ENCODE assay signal across 1 cellular context in genomic region chr2:170744248-170745002, GRCh38.
TF ChIP-seq lines count a peak whose summit lies in the region.

No MANE protein-coding gene starts in this region.

TF ChIP-seq in HepG2, 621 proteins besides CTCF, POLR2A, EP300 and RAD21 (continued from another document and continues in another):
- TF ChIP-seq MLXIP (CRISPR knock-in tag; IDR thresholded peaks at IDR 0.05; ENCODE audit: borderline replicate concordance) = no peak
- no peak for TF ChIP-seq ZNF367 (CRISPR knock-in tag; IDR thresholded peaks at IDR 0.05; ENCODE audit: borderline replicate concordance)
- peak; percentile 93 for TF ChIP-seq PITX1 (CRISPR knock-in tag; IDR thresholded peaks at IDR 0.05)
- peak; percentile 18; the same call in 1 of the 2 replicates for TF ChIP-seq TCF7 (IDR thresholded peaks at IDR 0.05; ENCODE audit: low read depth)
- TF ChIP-seq ZNF225 (CRISPR knock-in tag; IDR thresholded peaks at IDR 0.05) = no peak
- no peak for TF ChIP-seq PBX2 (CRISPR knock-in tag; IDR thresholded peaks at IDR 0.05)
- TF ChIP-seq NPAS2 (CRISPR knock-in tag; IDR thresholded peaks at IDR 0.05; ENCODE audit: borderline replicate concordance) = no peak
- peak; percentile 88 for TF ChIP-seq ZNF670 (CRISPR knock-in tag; IDR thresholded peaks at IDR 0.05; ENCODE audit: borderline replicate concordance)
- TF ChIP-seq ZNF3 (CRISPR knock-in tag; IDR thresholded peaks at IDR 0.05) = peak; percentile 67; the same call in 1 of the 2 replicates
- no peak for TF ChIP-seq ZBTB39 (CRISPR knock-in tag; IDR thresholded peaks at IDR 0.05)
- TF ChIP-seq CCAR2 (optimal IDR thresholded peaks at IDR 0.05; ENCODE audit: low read depth, low read length) = no peak
- TF ChIP-seq ZNF362 (CRISPR knock-in tag; IDR thresholded peaks at IDR 0.05; ENCODE audit: borderline replicate concordance) = peak; percentile 95
- TF ChIP-seq ZFX (CRISPR knock-in tag; IDR thresholded peaks at IDR 0.05; ENCODE audit: low read depth) = peak; percentile 47; the same call in 1 of the 2 replicates
- TF ChIP-seq ZNF335 (CRISPR knock-in tag; IDR thresholded peaks at IDR 0.05) = 0 out of 2 replicates have a peak, but pooled peaks have one; percentile 55
- 0 out of 2 replicates have a peak, but pooled peaks have one; percentile 41 for TF ChIP-seq ZNF264 (CRISPR knock-in tag; IDR thresholded peaks at IDR 0.05)
- peak; percentile 40; the same call in 1 of the 2 replicates for TF ChIP-seq NR2C2 (CRISPR knock-in tag; IDR thresholded peaks at IDR 0.05; ENCODE audit: borderline replicate concordance)
- peak; percentile 67 for TF ChIP-seq ISL2 (CRISPR knock-in tag; IDR thresholded peaks at IDR 0.05)
- TF ChIP-seq ISX (CRISPR knock-in tag; conservative IDR thresholded peaks at IDR 0.05) = no peak
- TF ChIP-seq ZNF605 (CRISPR knock-in tag; IDR thresholded peaks at IDR 0.05) = peak; percentile 71; the same call in 1 of the 2 replicates
- peak; percentile 78 for TF ChIP-seq FOXP4 (CRISPR knock-in tag; IDR thresholded peaks at IDR 0.05)
- no peak; the same call in 1 of the 2 replicates for TF ChIP-seq CREBL2 (CRISPR knock-in tag; IDR thresholded peaks at IDR 0.05; ENCODE audit: borderline replicate concordance)
- TF ChIP-seq ZC3H4 (CRISPR knock-in tag; IDR thresholded peaks at IDR 0.05; ENCODE audit: borderline replicate concordance) = no peak
- no peak for TF ChIP-seq SRSF1 (optimal IDR thresholded peaks at IDR 0.05; ENCODE audit: low read depth, low read length)
- no peak for TF ChIP-seq E2F5 (CRISPR knock-in tag; conservative IDR thresholded peaks at IDR 0.05)
- no peak for TF ChIP-seq NBN (conservative IDR thresholded peaks at IDR 0.05)
- TF ChIP-seq TRIM24 (CRISPR knock-in tag; IDR thresholded peaks at IDR 0.05) = peak; percentile 97
- TF ChIP-seq SOX13 (IDR thresholded peaks at IDR 0.05) = peak; percentile 49; the same call in 1 of the 2 replicates
- TF ChIP-seq SOX13 (CRISPR knock-in tag; conservative IDR thresholded peaks at IDR 0.05 in 1 of 2, IDR thresholded peaks at IDR 0.05 in 1 of 2) = peak in 1 of 2 experiments; percentile 77; a peak in 2 of 4 replicates
- no peak for TF ChIP-seq SP1 (IDR thresholded peaks at IDR 0.05)
- peak; percentile 13; the same call in 1 of the 2 replicates for TF ChIP-seq SP1 (CRISPR knock-in tag; IDR thresholded peaks at IDR 0.05)
- TF ChIP-seq STAT6 (CRISPR knock-in tag; IDR thresholded peaks at IDR 0.05; ENCODE audit: borderline replicate concordance) = 0 out of 2 replicates have a peak, but pooled peaks have one; percentile 45
- TF ChIP-seq THAP11 (CRISPR knock-in tag; IDR thresholded peaks at IDR 0.05) = peak; percentile 83
- TF ChIP-seq IKZF5 (CRISPR knock-in tag; IDR thresholded peaks at IDR 0.05) = peak; percentile 58; the same call in 1 of the 2 replicates
- peak; percentile 95 for TF ChIP-seq GATAD2A (CRISPR knock-in tag; IDR thresholded peaks at IDR 0.05)
- TF ChIP-seq REPIN1 (CRISPR knock-in tag; IDR thresholded peaks at IDR 0.05; ENCODE audit: borderline replicate concordance, low read depth) = 0 out of 2 replicates have a peak, but pooled peaks have one; percentile 63
- no peak for TF ChIP-seq ZBTB10 (CRISPR knock-in tag; IDR thresholded peaks at IDR 0.05; ENCODE audit: borderline replicate concordance)
- TF ChIP-seq TEF (CRISPR knock-in tag; IDR thresholded peaks at IDR 0.05) = no peak
- TF ChIP-seq ETS1 (CRISPR knock-in tag; IDR thresholded peaks at IDR 0.05) = no peak
- TF ChIP-seq CBX5 (CRISPR knock-in tag; IDR thresholded peaks at IDR 0.05; ENCODE audit: borderline replicate concordance) = peak; percentile 99
- TF ChIP-seq ZNF350 (CRISPR knock-in tag; IDR thresholded peaks at IDR 0.05; ENCODE audit: borderline replicate concordance, low read depth) = no peak; the same call in 1 of the 2 replicates
